ENCODE assay signal across 18 cellular contexts in genomic region chr18:57660961-57661360, GRCh38. TPM values are rescaled to one million over a fixed set of nuclear protein-coding genes. Genes with fewer than 3 reads are reported as not detected.
DNase-seq lines count a peak whose midpoint lies in the region; ATAC-seq and TF ChIP-seq lines count a peak whose summit lies in the region.
"Had no signal": no experiment of that assay in that cellular context is flagged by ENCODE, and none has a peak within 500 bp of the region (broad histone marks: within the 10 kb centered on the region; RNA-seq: fewer than 3 reads in every experiment).

No MANE protein-coding gene starts in this region.

- H3K36me3 ChIP-seq in osteoblast (ENCODE audit: insufficient read depth, low read length), result peaks cover 84% of the 10 kb centered on the region
- H3K36me3 ChIP-seq: BE2C, neutrophil had no signal

- peaks cover 33% of the 10 kb centered on the region for H3K36me3 Mint-ChIP-seq in chondrocyte (ENCODE audit: low read depth)

- intact Hi-C loops in Right ventricle myocardium inferior (cut with DNase I), result loop anchor here (10.0 kb wide), 1 partner anchor 144 kb away; the partner anchor contains the start of gene ATP8B1

- H2AFZ ChIP-seq in osteoblast (ENCODE audit: low read length), result peak overlapping the region; percentile 77
- H2AFZ ChIP-seq: PC-9 had no signal

- TF ChIP-seq CTCF in AG10803 (conservative IDR thresholded peaks at IDR 0.05; ENCODE audit: low read length), result no peak
- TF ChIP-seq CTCF in chondrocyte (IDR thresholded peaks at IDR 0.05), result no peak
- no peak for TF ChIP-seq CTCF in osteoblast (IDR thresholded peaks at IDR 0.05; ENCODE audit: extremely low read depth, low read depth, low read length)

- peaks cover 31% of the 10 kb centered on the region for H3K4me1 Mint-ChIP-seq in chondrocyte (ENCODE audit: low read depth)

- H3K9me3 Mint-ChIP-seq in chondrocyte (ENCODE audit: low read depth), result no peaks in the 10 kb centered on the region

- no peak overlapping the region for H3K4me2 ChIP-seq in osteoblast (ENCODE audit: insufficient read depth, low read length)
- H3K4me2 ChIP-seq: PC-9 had no signal

- H3K4me3 ChIP-seq in AG10803 (ENCODE audit: low read length), result no peak overlapping the region
- H3K4me3 ChIP-seq in osteoblast (ENCODE audit: insufficient read depth, low read length), result no peak overlapping the region
- H3K4me3 ChIP-seq: colonic mucosa, PC-9, spleen had no signal

- H4K20me1 ChIP-seq in osteoblast (ENCODE audit: insufficient read depth, low read length), result no peaks in the 10 kb centered on the region

- no peak overlapping the region for H3K4me3 Mint-ChIP-seq in chondrocyte (ENCODE audit: unreplicated experiment)

- no peaks in the 10 kb centered on the region for H3K27me3 Mint-ChIP-seq in chondrocyte (ENCODE audit: low read depth)

- in situ Hi-C loops in KBM-7 (cut with MboI; ENCODE audit: low pct_unique_long_range_greater_than_20kb, low sequenced_read_pairs), result no loop called here

- no peaks in the 10 kb centered on the region for H3K27me3 ChIP-seq in osteoblast (ENCODE audit: insufficient read depth, low read length)
- H3K27me3 ChIP-seq: BE2C, colonic mucosa, neutrophil, spleen had no signal

- H3K27ac ChIP-seq in osteoblast (ENCODE audit: low read depth, low read length), result peak overlapping the region; percentile 91
- H3K27ac ChIP-seq: colonic mucosa, neutrophil, PC-9 had no signal

- peaks cover 20% of the 10 kb centered on the region for H3K4me1 ChIP-seq in osteoblast (ENCODE audit: insufficient read depth, low read length)
- H3K4me1 ChIP-seq: BE2C, colonic mucosa had no signal

- DNase-seq in AG10803 (ENCODE audit: low read depth), result peak; percentile 58
- DNase-seq in KBM-7, result peak; percentile 41
- no peak for DNase-seq in chondrocyte (ENCODE audit: low spot score)
- DNase-seq in osteoblast (ENCODE audit: insufficient read length, low spot score, missing footprints), result peak; percentile 93
- no peak for DNase-seq in RKO (ENCODE audit: low spot score)
- DNase-seq in NCI-H82 treated with DMSO at 0.1 percent for 48 hours (lab: John Stamatoyannopoulos, UW; ENCODE audit: unreplicated experiment), result no peak
- DNase-seq in Right ventricle myocardium inferior (ENCODE audit: missing footprints), result no peak
- DNase-seq: activated T-cell treated with anti-CD3 and anti-CD28 coated beads, Interleukin-2, amount 50 U/mL, for 1 hour; BE2C; colonic mucosa; DMS53; NCI-H1417; NCI-H524; PC-9; spleen; T-helper 1 cell had no signal

- ATAC-seq in HG02981 (IDR thresholded peaks at IDR 0.05; ENCODE audit: unreplicated experiment) (no peak), Right ventricle myocardium inferior (no peak)

- H3K9me3 ChIP-seq in osteoblast (ENCODE audit: low read depth, low read length), result no peaks in the 10 kb centered on the region
- H3K9me3 ChIP-seq: BE2C, colonic mucosa, neutrophil had no signal

- H3K27ac Mint-ChIP-seq in chondrocyte (ENCODE audit: unreplicated experiment), result peak overlapping the region; percentile 84

- H3K79me2 ChIP-seq in osteoblast (ENCODE audit: insufficient read depth, low read length), result peaks cover 59% of the 10 kb centered on the region

RNA-seq across cellular contexts. Expression of gene NARS1, which starts 39.3 kb away (rescaled TPM):
- total RNA-seq in chondrocyte (101 to 144 TPM (median 140 TPM) in 3 replicates), osteoblast (190 and 222 TPM in 2 replicates), Right ventricle myocardium inferior (103 TPM)

Comparison
In these comparisons a context has a peak if more than half of its experiments do, and no peak if none do; other contexts are left out.
1. DNase-seq: peak in AG10803 (single experiment), KBM-7 (single experiment) and osteoblast (single experiment); none in chondrocyte (single experiment), RKO (single experiment), NCI-H82 treated with DMSO at 0.1 percent for 48 hours (single experiment) and Right ventricle myocardium inferior (single experiment).